ENCODE assay signal across 1 cellular context in the genomic region with DNA sequence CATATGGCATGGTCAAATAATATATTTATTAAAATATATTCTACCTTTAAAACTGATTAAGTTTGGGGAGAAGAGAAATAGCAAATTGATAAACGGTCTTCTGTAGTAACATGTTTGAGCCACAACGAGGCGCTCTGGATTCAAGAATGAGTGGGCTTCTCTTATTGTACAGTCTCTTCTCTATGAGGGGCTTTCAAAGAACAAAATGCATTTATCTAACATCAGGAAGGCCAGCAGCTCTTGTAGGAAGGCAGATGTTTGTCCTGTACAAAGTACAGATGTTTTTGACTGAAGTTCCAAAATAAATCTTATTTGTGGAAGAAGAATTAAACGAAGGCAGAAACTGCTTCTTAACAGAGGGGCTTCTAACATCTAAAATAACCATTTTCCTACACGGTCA.
TF ChIP-seq lines count a peak whose summit lies in the region.

No MANE protein-coding gene starts in this region.

TF ChIP-seq in HepG2, 621 proteins besides CTCF, POLR2A, EP300 and RAD21 (continued from another document):
- TF ChIP-seq, protein P1, sequence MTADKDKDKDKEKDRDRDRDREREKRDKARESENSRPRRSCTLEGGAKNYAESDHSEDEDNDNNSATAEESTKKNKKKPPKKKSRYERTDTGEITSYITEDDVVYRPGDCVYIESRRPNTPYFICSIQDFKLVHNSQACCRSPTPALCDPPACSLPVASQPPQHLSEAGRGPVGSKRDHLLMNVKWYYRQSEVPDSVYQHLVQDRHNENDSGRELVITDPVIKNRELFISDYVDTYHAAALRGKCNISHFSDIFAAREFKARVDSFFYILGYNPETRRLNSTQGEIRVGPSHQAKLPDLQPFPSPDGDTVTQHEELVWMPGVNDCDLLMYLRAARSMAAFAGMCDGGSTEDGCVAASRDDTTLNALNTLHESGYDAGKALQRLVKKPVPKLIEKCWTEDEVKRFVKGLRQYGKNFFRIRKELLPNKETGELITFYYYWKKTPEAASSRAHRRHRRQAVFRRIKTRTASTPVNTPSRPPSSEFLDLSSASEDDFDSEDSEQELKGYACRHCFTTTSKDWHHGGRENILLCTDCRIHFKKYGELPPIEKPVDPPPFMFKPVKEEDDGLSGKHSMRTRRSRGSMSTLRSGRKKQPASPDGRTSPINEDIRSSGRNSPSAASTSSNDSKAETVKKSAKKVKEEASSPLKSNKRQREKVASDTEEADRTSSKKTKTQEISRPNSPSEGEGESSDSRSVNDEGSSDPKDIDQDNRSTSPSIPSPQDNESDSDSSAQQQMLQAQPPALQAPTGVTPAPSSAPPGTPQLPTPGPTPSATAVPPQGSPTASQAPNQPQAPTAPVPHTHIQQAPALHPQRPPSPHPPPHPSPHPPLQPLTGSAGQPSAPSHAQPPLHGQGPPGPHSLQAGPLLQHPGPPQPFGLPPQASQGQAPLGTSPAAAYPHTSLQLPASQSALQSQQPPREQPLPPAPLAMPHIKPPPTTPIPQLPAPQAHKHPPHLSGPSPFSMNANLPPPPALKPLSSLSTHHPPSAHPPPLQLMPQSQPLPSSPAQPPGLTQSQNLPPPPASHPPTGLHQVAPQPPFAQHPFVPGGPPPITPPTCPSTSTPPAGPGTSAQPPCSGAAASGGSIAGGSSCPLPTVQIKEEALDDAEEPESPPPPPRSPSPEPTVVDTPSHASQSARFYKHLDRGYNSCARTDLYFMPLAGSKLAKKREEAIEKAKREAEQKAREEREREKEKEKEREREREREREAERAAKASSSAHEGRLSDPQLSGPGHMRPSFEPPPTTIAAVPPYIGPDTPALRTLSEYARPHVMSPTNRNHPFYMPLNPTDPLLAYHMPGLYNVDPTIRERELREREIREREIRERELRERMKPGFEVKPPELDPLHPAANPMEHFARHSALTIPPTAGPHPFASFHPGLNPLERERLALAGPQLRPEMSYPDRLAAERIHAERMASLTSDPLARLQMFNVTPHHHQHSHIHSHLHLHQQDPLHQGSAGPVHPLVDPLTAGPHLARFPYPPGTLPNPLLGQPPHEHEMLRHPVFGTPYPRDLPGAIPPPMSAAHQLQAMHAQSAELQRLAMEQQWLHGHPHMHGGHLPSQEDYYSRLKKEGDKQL (CRISPR knock-in tag; IDR thresholded peaks at IDR 0.05; ENCODE audit: low read depth): no peak
- TF ChIP-seq KDM6A (CRISPR knock-in tag; IDR thresholded peaks at IDR 0.05; ENCODE audit: low read depth) (no peak), BCL6 (CRISPR knock-in tag; IDR thresholded peaks at IDR 0.05) (peak; percentile 38; the same call in 1 of the 2 replicates), ZMAT3 (CRISPR knock-in tag; conservative IDR thresholded peaks at IDR 0.05) (no peak), SMC3 (IDR thresholded peaks at IDR 0.05; ENCODE audit: low read length) (peak; percentile 93)
- TF ChIP-seq, protein P2, sequence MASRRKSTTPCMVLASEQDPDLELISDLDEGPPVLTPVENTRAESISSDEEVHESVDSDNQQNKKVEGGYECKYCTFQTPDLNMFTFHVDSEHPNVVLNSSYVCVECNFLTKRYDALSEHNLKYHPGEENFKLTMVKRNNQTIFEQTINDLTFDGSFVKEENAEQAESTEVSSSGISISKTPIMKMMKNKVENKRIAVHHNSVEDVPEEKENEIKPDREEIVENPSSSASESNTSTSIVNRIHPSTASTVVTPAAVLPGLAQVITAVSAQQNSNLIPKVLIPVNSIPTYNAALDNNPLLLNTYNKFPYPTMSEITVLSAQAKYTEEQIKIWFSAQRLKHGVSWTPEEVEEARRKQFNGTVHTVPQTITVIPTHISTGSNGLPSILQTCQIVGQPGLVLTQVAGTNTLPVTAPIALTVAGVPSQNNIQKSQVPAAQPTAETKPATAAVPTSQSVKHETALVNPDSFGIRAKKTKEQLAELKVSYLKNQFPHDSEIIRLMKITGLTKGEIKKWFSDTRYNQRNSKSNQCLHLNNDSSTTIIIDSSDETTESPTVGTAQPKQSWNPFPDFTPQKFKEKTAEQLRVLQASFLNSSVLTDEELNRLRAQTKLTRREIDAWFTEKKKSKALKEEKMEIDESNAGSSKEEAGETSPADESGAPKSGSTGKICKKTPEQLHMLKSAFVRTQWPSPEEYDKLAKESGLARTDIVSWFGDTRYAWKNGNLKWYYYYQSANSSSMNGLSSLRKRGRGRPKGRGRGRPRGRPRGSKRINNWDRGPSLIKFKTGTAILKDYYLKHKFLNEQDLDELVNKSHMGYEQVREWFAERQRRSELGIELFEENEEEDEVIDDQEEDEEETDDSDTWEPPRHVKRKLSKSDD (CRISPR knock-in tag; IDR thresholded peaks at IDR 0.05; ENCODE audit: low read depth): no peak
TF ChIP-seq in HepG2: peak in this region for 10.
